Comparison of ENCODE assay signal across 8 cellular contexts in the genomic region with DNA sequence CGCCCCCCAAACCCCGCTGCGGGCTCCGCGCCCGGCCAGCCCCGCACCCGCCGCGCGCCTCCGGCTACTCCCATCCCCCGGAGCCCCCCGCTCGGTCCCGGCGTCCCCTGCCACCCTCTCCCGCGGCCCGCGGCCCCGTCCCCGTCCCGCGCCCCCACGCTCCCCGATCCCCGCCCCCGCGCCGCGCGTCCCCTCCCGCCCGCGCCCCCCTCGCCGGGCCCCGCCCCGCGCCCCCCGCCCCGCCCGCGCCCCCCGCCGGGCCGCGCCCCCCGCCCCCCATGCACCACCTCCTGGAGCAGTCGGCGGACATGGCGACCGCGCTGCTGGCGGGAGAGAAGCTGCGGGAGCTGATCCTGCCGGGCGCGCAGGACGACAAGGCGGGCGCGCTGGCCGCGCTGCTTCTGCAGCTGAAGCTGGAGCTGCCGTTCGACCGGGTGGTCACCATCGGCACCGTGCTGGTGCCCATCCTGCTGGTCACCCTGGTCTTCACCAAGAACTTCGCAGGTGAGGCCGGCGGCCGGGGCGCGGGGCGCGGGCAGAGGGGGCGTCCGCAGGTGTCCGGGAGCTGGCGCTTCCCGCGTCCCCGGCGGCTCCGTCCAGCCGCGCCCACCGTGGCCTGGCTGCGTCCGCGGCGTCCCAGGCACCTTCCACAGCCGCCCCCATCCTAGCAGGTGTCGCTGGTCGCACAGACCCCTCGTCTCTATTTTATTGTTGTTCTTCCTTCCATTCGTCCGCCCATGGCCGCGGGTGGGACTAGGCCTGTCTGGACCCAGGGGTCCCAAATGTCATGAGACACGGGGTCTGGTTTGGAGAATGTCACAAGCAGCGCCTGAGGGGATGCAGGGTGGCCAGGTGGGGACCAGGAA.
DNase-seq lines count a peak whose midpoint lies in the region; ATAC-seq and TF ChIP-seq lines count a peak whose summit lies in the region.

A gene with protein sequence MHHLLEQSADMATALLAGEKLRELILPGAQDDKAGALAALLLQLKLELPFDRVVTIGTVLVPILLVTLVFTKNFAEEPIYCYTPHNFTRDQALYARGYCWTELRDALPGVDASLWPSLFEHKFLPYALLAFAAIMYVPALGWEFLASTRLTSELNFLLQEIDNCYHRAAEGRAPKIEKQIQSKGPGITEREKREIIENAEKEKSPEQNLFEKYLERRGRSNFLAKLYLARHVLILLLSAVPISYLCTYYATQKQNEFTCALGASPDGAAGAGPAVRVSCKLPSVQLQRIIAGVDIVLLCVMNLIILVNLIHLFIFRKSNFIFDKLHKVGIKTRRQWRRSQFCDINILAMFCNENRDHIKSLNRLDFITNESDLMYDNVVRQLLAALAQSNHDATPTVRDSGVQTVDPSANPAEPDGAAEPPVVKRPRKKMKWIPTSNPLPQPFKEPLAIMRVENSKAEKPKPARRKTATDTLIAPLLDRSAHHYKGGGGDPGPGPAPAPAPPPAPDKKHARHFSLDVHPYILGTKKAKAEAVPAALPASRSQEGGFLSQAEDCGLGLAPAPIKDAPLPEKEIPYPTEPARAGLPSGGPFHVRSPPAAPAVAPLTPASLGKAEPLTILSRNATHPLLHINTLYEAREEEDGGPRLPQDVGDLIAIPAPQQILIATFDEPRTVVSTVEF (plus strand): TSS at position 279 of the 866 bp plus-strand sequence. CDS start 0 bp downstream, at position 279.

- H3K4me1 Mint-ChIP-seq in dendritic cell treated with granulocyte-macrophage colony-stimulating factor and Interleukin-4, amounts not matched to agents 40 ng/mL and 50 ng/mL, for 4 days (ENCODE audit: low read depth), result peaks cover 45% of the 10 kb centered on the region

- H3K36me3 ChIP-seq in BLaER1 (no peaks in the 10 kb centered on the region), neuron (ENCODE audit: insufficient read depth, low read length) (no peaks in the 10 kb centered on the region)

- ATAC-seq in GM18867 (IDR thresholded peaks at IDR 0.05; ENCODE audit: unreplicated experiment), result no peak

- intact Hi-C loops in dendritic cell treated with granulocyte-macrophage colony-stimulating factor and Interleukin-4, amounts not matched to agents 40 ng/mL and 50 ng/mL, for 4 days (cut with micrococcal nuclease), result loop anchor here (2.0 kb wide), 1 partner anchor 14 kb away; a partner anchor contains a TSS

- peaks cover 8% of the 10 kb centered on the region; the same call in 1 of the 2 replicates for H3K9me3 ChIP-seq in BLaER1
- H3K9me3 ChIP-seq in neuron (ENCODE audit: low read length), result peaks cover under 1% of the 10 kb centered on the region

- peaks cover 45% of the 10 kb centered on the region for H3K4me1 ChIP-seq in BLaER1
- peaks cover 6% of the 10 kb centered on the region for H3K4me1 ChIP-seq in neuron (ENCODE audit: insufficient read depth, low read length)

- no peak within 1 kb of the TSS for H3K27ac ChIP-seq in BLaER1

- H4K20me1 ChIP-seq in BLaER1, result peaks cover 25% of the 10 kb centered on the region

- H3K36me3 Mint-ChIP-seq in dendritic cell treated with granulocyte-macrophage colony-stimulating factor and Interleukin-4, amounts not matched to agents 40 ng/mL and 50 ng/mL, for 4 days (ENCODE audit: low read depth), result no peaks in the 10 kb centered on the region

- no peak for TF ChIP-seq EP300 in Ishikawa (IDR thresholded peaks at IDR 0.05; ENCODE audit: borderline replicate concordance)

- DNase-seq in NCI-H2081 (lab: John Stamatoyannopoulos, UW) (no peak), activated gamma-delta T cell treated with Interleukin-2 at 50 U/mL for 16 hours (no peak), GOT3 (lab: John Stamatoyannopoulos, UW) (no peak)

- H2AFZ ChIP-seq in neuron (ENCODE audit: low read depth, low read length), result no peak within 1 kb of the TSS

- no peak for TF ChIP-seq RAD21 in Ishikawa (IDR thresholded peaks at IDR 0.05; ENCODE audit: low read depth)

- peak within 1 kb of the TSS; percentile 78 for H3K4me3 Mint-ChIP-seq in dendritic cell treated with granulocyte-macrophage colony-stimulating factor and Interleukin-4, amounts not matched to agents 40 ng/mL and 50 ng/mL, for 4 days

- H3K27ac Mint-ChIP-seq in dendritic cell treated with granulocyte-macrophage colony-stimulating factor and Interleukin-4, amounts not matched to agents 40 ng/mL and 50 ng/mL, for 4 days, result peak within 1 kb of the TSS; percentile 73

- H3K9me3 Mint-ChIP-seq in dendritic cell treated with granulocyte-macrophage colony-stimulating factor and Interleukin-4, amounts not matched to agents 40 ng/mL and 50 ng/mL, for 4 days, result no peaks in the 10 kb centered on the region

- H3K27me3 ChIP-seq in BLaER1 (peaks cover 55% of the 10 kb centered on the region), neuron (ENCODE audit: insufficient read depth, low read length) (peaks cover 35% of the 10 kb centered on the region)

- peaks cover 36% of the 10 kb centered on the region for H3K27me3 Mint-ChIP-seq in dendritic cell treated with granulocyte-macrophage colony-stimulating factor and Interleukin-4, amounts not matched to agents 40 ng/mL and 50 ng/mL, for 4 days

- H3K9ac ChIP-seq in BLaER1, result no peak within 1 kb of the TSS

- H3K4me3 ChIP-seq in BLaER1 (peak within 1 kb of the TSS; percentile 64), neuron (ENCODE audit: low read length) (peak within 1 kb of the TSS; percentile 54)

- H3K4me2 ChIP-seq in BLaER1, result peak within 1 kb of the TSS; percentile 83

TF ChIP-seq in Ishikawa, 13 proteins besides CTCF, POLR2A, EP300 and RAD21:
- TF ChIP-seq YY1 (IDR thresholded peaks at IDR 0.05; ENCODE audit: low read depth), result peak; percentile 67; the same call in 1 of the 2 replicates
- no peak for TF ChIP-seq TCF12 (IDR thresholded peaks at IDR 0.05; ENCODE audit: low read depth)
